Comparison of ENCODE assay signal across 23 cellular contexts in genomic region chr3:126125781-126126251, GRCh38. TPM values are rescaled to one million over a fixed set of nuclear protein-coding genes. Genes with fewer than 3 reads are reported as not detected.
DNase-seq lines count a peak whose midpoint lies in the region; ATAC-seq and TF ChIP-seq lines count a peak whose summit lies in the region.
"Had no signal": no experiment of that assay in that cellular context is flagged by ENCODE, and none has a peak within 500 bp of the region (broad histone marks: within the 10 kb centered on the region; RNA-seq: fewer than 3 reads in every experiment).

No MANE protein-coding gene starts in this region.

- no peak overlapping the region for H3K27ac ChIP-seq in lower lobe of right lung
- H3K27ac ChIP-seq: 22Rv1, HL-60, left lung, Peyer's patch, prostate gland had no signal

- no peak for ATAC-seq in WTC11
- ATAC-seq in lower lobe of right lung: no peak
- no peak for ATAC-seq in stimulated activated memory B cell treated with anti-CD40 and anti-IgM and Interleukin-4, amounts not matched to agents 10 μg/mL and 1 μg/mL and 100 μg/mL, for 72 hours
- ATAC-seq: activated CD8-positive, alpha-beta T cell treated with anti-CD3 and anti-CD28 coated beads, Interleukin-2, amount 10 ng/mL, durations not matched to agents 7 days and 5 days; activated naive CD4-positive, alpha-beta T cell treated with anti-CD3 and anti-CD28 coated beads, Interleukin-2, amount 50 U/mL, for 72 hours; left lung had no signal

- peaks cover 9% of the 10 kb centered on the region for H3K4me1 ChIP-seq in lower lobe of right lung
- H3K4me1 ChIP-seq: Peyer's patch, prostate gland had no signal

- H3K27ac Mint-ChIP-seq in WTC11: no peak overlapping the region
- H3K27ac Mint-ChIP-seq in stimulated activated memory B cell treated with anti-CD40 and anti-IgM and Interleukin-4, amounts not matched to agents 10 μg/mL and 1 μg/mL and 100 μg/mL, for 72 hours: no peak overlapping the region
- H3K27ac Mint-ChIP-seq: activated CD8-positive, alpha-beta T cell treated with anti-CD3 and anti-CD28 coated beads, Interleukin-2, amount 10 ng/mL, durations not matched to agents 7 days and 5 days; activated naive CD4-positive, alpha-beta T cell treated with anti-CD3 and anti-CD28 coated beads, Interleukin-2, amount 50 U/mL, for 72 hours; activated T-helper 1 cell treated with anti-CD3 and anti-CD28 coated beads, Interleukin-12 subunit alpha, Interleukin-12 subunit beta, Interleukin-2, Interleukin-4 antibody, amounts not matched to agents 30 ng/mL and 10 ng/mL and 1 ng/mL, durations not matched to agents 14 hours and 24 hours and 36 hours; brain had no signal

- H3K9me3 Mint-ChIP-seq in WTC11: no peaks in the 10 kb centered on the region
- no peaks in the 10 kb centered on the region for H3K9me3 Mint-ChIP-seq in stimulated activated memory B cell treated with anti-CD40 and anti-IgM and Interleukin-4, amounts not matched to agents 10 μg/mL and 1 μg/mL and 100 μg/mL, for 72 hours
- H3K9me3 Mint-ChIP-seq: activated naive CD4-positive, alpha-beta T cell treated with anti-CD3 and anti-CD28 coated beads, Interleukin-2, amount 50 U/mL, for 72 hours; activated T-helper 1 cell treated with anti-CD3 and anti-CD28 coated beads, Interleukin-12 subunit alpha, Interleukin-12 subunit beta, Interleukin-2, Interleukin-4 antibody, amounts not matched to agents 30 ng/mL and 10 ng/mL and 1 ng/mL, durations not matched to agents 14 hours and 24 hours and 36 hours had no signal

- H3K27me3 Mint-ChIP-seq in WTC11 (ENCODE audit: low read depth): no peaks in the 10 kb centered on the region
- H3K27me3 Mint-ChIP-seq in stimulated activated memory B cell treated with anti-CD40 and anti-IgM and Interleukin-4, amounts not matched to agents 10 μg/mL and 1 μg/mL and 100 μg/mL, for 72 hours: peaks cover 37% of the 10 kb centered on the region
- H3K27me3 Mint-ChIP-seq: brain had no signal

- H3K9me3 ChIP-seq in lower lobe of right lung: no peaks in the 10 kb centered on the region
- H3K9me3 ChIP-seq: left lung, Peyer's patch, prostate gland had no signal

- TF ChIP-seq CTCF in WTC11 (IDR thresholded peaks at IDR 0.05) (no peak), lower lobe of right lung (IDR thresholded peaks at IDR 0.05) (no peak)

- peaks cover 14% of the 10 kb centered on the region for H3K4me1 Mint-ChIP-seq in WTC11
- no peaks in the 10 kb centered on the region for H3K4me1 Mint-ChIP-seq in stimulated activated memory B cell treated with anti-CD40 and anti-IgM and Interleukin-4, amounts not matched to agents 10 μg/mL and 1 μg/mL and 100 μg/mL, for 72 hours

- no peak overlapping the region for H3K4me3 Mint-ChIP-seq in WTC11
- no peak overlapping the region for H3K4me3 Mint-ChIP-seq in stimulated activated memory B cell treated with anti-CD40 and anti-IgM and Interleukin-4, amounts not matched to agents 10 μg/mL and 1 μg/mL and 100 μg/mL, for 72 hours
- H3K4me3 Mint-ChIP-seq: activated CD8-positive, alpha-beta T cell treated with anti-CD3 and anti-CD28 coated beads, Interleukin-2, amount 10 ng/mL, durations not matched to agents 7 days and 5 days; activated T-helper 1 cell treated with anti-CD3 and anti-CD28 coated beads, Interleukin-12 subunit alpha, Interleukin-12 subunit beta, Interleukin-2, Interleukin-4 antibody, amounts not matched to agents 30 ng/mL and 10 ng/mL and 1 ng/mL, durations not matched to agents 14 hours and 24 hours and 36 hours; brain had no signal

- peak; percentile 2 for DNase-seq in activated CD4-positive, alpha-beta T cell treated with anti-CD3 and anti-CD28 coated beads for 1 hour
- DNase-seq in activated CD4-positive, alpha-beta T cell treated with anti-CD3 and anti-CD28 coated beads, Interleukin-2, amount 50 U/mL, for 1 hour: no peak
- DNase-seq in WTC11 (ENCODE audit: low spot score) (peak; percentile 4), lower lobe of right lung (peak; percentile 6), DMS153 treated with DMSO at 0.1 percent for 48 hours (lab: John Stamatoyannopoulos, UW; ENCODE audit: unreplicated experiment) (no peak)
- peak; percentile 13 for DNase-seq in stimulated activated CD8-positive, alpha-beta memory T cell treated with anti-CD3 and anti-CD28 coated beads, Interleukin-4, amount 100 ng/mL, for 48 hours
- no peak for DNase-seq in stimulated activated CD4-positive, alpha-beta T cell treated with anti-CD3 and anti-CD28 coated beads, Interleukin-15, amount 100 ng/mL, for 24 hours
- DNase-seq: activated CD8-positive, alpha-beta T cell treated with anti-CD3 and anti-CD28 coated beads, Interleukin-2, amount 10 ng/mL, durations not matched to agents 7 days and 5 days; effector CD8-positive, alpha-beta T cell; erythroblast; foreskin fibroblast; HCEC 1CT; stimulated activated CD4-positive, alpha-beta T cell treated with anti-CD3 and anti-CD28 coated beads, Interleukin-1b, Interleukin-23, amount 100 ng/mL, for 48 hours had no signal

- intact Hi-C loops in lower lobe of right lung (cut with DNase I): no loop called here

- H3K27me3 ChIP-seq in lower lobe of right lung (ENCODE audit: low read depth): no peaks in the 10 kb centered on the region
- H3K27me3 ChIP-seq: left lung, Peyer's patch had no signal

- CTCF ChIA-PET in WTC11 (lab: Charles Lee): interaction anchor here (1.8 kb wide), 1 partner anchor 23 kb away, joined by 8 read pairs; no protein-coding TSS in a partner anchor

- H3K4me3 ChIP-seq in lower lobe of right lung: no peak overlapping the region
- H3K4me3 ChIP-seq: left lung, Peyer's patch, prostate gland had no signal

- POLR2A ChIA-PET in WTC11 (lab: Charles Lee): no interaction called here

- no peaks in the 10 kb centered on the region for H3K36me3 ChIP-seq in lower lobe of right lung
- H3K36me3 ChIP-seq: left lung, Peyer's patch, prostate gland had no signal

- H3K36me3 Mint-ChIP-seq in WTC11: no peaks in the 10 kb centered on the region
- H3K36me3 Mint-ChIP-seq in stimulated activated memory B cell treated with anti-CD40 and anti-IgM and Interleukin-4, amounts not matched to agents 10 μg/mL and 1 μg/mL and 100 μg/mL, for 72 hours: no peaks in the 10 kb centered on the region
- H3K36me3 Mint-ChIP-seq: activated naive CD4-positive, alpha-beta T cell treated with anti-CD3 and anti-CD28 coated beads, Interleukin-2, amount 50 U/mL, for 72 hours; brain had no signal

TF ChIP-seq in WTC11, 78 proteins besides CTCF, POLR2A, EP300 and RAD21:
- TF ChIP-seq ZNF263 (CRISPR knock-in tag; IDR thresholded peaks at IDR 0.05; ENCODE audit: low read depth) (no peak), FOXJ3 (CRISPR knock-in tag; IDR thresholded peaks at IDR 0.05; ENCODE audit: borderline replicate concordance) (no peak), GRHL2 (CRISPR knock-in tag; IDR thresholded peaks at IDR 0.05; ENCODE audit: insufficient replicate concordance, severe bottlenecking) (no peak), HMGXB4 (CRISPR knock-in tag; IDR thresholded peaks at IDR 0.05) (no peak), ELF4 (CRISPR knock-in tag; IDR thresholded peaks at IDR 0.05; ENCODE audit: low read depth) (no peak), ESRRA (CRISPR knock-in tag; IDR thresholded peaks at IDR 0.05; ENCODE audit: borderline replicate concordance) (no peak), IRF1 (CRISPR knock-in tag; IDR thresholded peaks at IDR 0.05) (no peak), ETV6 (CRISPR knock-in tag; IDR thresholded peaks at IDR 0.05) (no peak), SOX15 (CRISPR knock-in tag; IDR thresholded peaks at IDR 0.05) (no peak), NFATC4 (CRISPR knock-in tag; IDR thresholded peaks at IDR 0.05) (no peak)

RNA-seq across cellular contexts. Expression of gene SLC41A3, which starts 41.9 kb away (rescaled TPM):
- total RNA-seq in WTC11 (2021) (28.1 to 33.5 TPM (median 28.4 TPM) in 3 replicates), lower lobe of right lung (36.2 TPM)

RNA-seq across cellular contexts. Expression of gene ALDH1L1, which starts 54.6 kb away (rescaled TPM):
- total RNA-seq in WTC11 (2021) (0.78 to 2.0 TPM (median 1.2 TPM) in 3 replicates), lower lobe of right lung (2.8 TPM)
- total RNA-seq: activated CD8-positive, alpha-beta T cell treated with anti-CD3 and anti-CD28 coated beads, Interleukin-2, amount 10 ng/mL, durations not matched to agents 7 days and 5 days; activated T-helper 1 cell treated with anti-CD3 and anti-CD28 coated beads, Interleukin-12 subunit alpha, Interleukin-12 subunit beta, Interleukin-2, Interleukin-4 antibody, amounts not matched to agents 30 ng/mL and 10 ng/mL and 1 ng/mL, durations not matched to agents 14 hours and 24 hours and 36 hours; mononuclear cell had no signal

Comparison
In these comparisons a context has a peak if more than half of its experiments do, and no peak if none do; other contexts are left out.
1. DNase-seq: peak in activated CD4-positive, alpha-beta T cell treated with anti-CD3 and anti-CD28 coated beads for 1 hour (single experiment), WTC11 (single experiment), lower lobe of right lung (single experiment) and stimulated activated CD8-positive, alpha-beta memory T cell treated with anti-CD3 and anti-CD28 coated beads, Interleukin-4, amount 100 ng/mL, for 48 hours (single experiment); none in activated CD4-positive, alpha-beta T cell treated with anti-CD3 and anti-CD28 coated beads, Interleukin-2, amount 50 U/mL, for 1 hour (single experiment), stimulated activated CD4-positive, alpha-beta T cell treated with anti-CD3 and anti-CD28 coated beads, Interleukin-15, amount 100 ng/mL, for 24 hours (single experiment) and DMS153 treated with DMSO at 0.1 percent for 48 hours (single experiment).